ENCODE assay signal across 1 cellular context in genomic region chr5:95647331-95647659, GRCh38.
TF ChIP-seq lines count a peak whose summit lies in the region.

No MANE protein-coding gene starts in this region.

TF ChIP-seq in endothelial cell of umbilical vein, 7 proteins besides CTCF, POLR2A, EP300 and RAD21:
- TF ChIP-seq, protein P1, sequence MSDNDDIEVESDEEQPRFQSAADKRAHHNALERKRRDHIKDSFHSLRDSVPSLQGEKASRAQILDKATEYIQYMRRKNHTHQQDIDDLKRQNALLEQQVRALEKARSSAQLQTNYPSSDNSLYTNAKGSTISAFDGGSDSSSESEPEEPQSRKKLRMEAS (IDR thresholded peaks at IDR 0.05; ENCODE audit: insufficient read depth, insufficient read length) = no peak
- TF ChIP-seq EZH2 (IDR thresholded peaks at IDR 0.05; ENCODE audit: borderline replicate concordance, low read depth, low read length, severe bottlenecking) = no peak
- no peak for TF ChIP-seq FOS (IDR thresholded peaks at IDR 0.05; ENCODE audit: borderline replicate concordance, insufficient read depth, low read length)
- no peak for TF ChIP-seq POLR2AphosphoS5 (IDR thresholded peaks at IDR 0.05; ENCODE audit: insufficient read depth, low read depth, low read length)
- TF ChIP-seq JUN (IDR thresholded peaks at IDR 0.05; ENCODE audit: borderline replicate concordance, insufficient read depth, insufficient read length, low read depth) = no peak
- TF ChIP-seq MYC (IDR thresholded peaks at IDR 0.05; ENCODE audit: low read depth, low read length) = no peak
- TF ChIP-seq GATA2 (IDR thresholded peaks at IDR 0.05; ENCODE audit: insufficient read depth, insufficient read length, low read depth, low read length) = no peak
